1 cellular context compared by ENCODE assay signal in genomic region chr16:87324411-87325275, GRCh38.
TF ChIP-seq lines count a peak whose summit lies in the region.

No MANE protein-coding gene starts in this region.

TF ChIP-seq in GM12878, 131 proteins besides CTCF, POLR2A, EP300 and RAD21 (continued from another document):
- TF ChIP-seq YY1 (IDR thresholded peaks at IDR 0.05; ENCODE audit: low read depth, low read length) (0 out of 2 replicates have a peak, but pooled peaks have one; percentile 19), JUND (IDR thresholded peaks at IDR 0.05; ENCODE audit: low read depth, low read length) (no peak), TCF3 (IDR thresholded peaks at IDR 0.05; ENCODE audit: borderline replicate concordance, insufficient read depth, low read depth, low read length) (no peak), NFYA (IDR thresholded peaks at IDR 0.05; ENCODE audit: borderline replicate concordance, low read depth, low read length) (no peak), SMC3 (IDR thresholded peaks at IDR 0.05; ENCODE audit: borderline replicate concordance, low read length) (peak; percentile 39; the same call in 1 of the 2 replicates), MAX (IDR thresholded peaks at IDR 0.05; ENCODE audit: low read depth, low read length) (no peak), SP1 (IDR thresholded peaks at IDR 0.05; ENCODE audit: low read depth, low read length) (no peak), STAT3 (IDR thresholded peaks at IDR 0.05; ENCODE audit: low read depth, low read length) (no peak), STAT1 (conservative IDR thresholded peaks at IDR 0.05) (no peak), MTA2 (IDR thresholded peaks at IDR 0.05; ENCODE audit: low read depth) (no peak), RUNX3 (IDR thresholded peaks at IDR 0.05; ENCODE audit: low read length) (peak; percentile 18; the same call in 1 of the 2 replicates), LARP7 (IDR thresholded peaks at IDR 0.05) (no peak), KAT2A (conservative IDR thresholded peaks at IDR 0.05; ENCODE audit: control insufficient read depth, low read depth, low read length) (no peak)
- TF ChIP-seq, protein P1, sequence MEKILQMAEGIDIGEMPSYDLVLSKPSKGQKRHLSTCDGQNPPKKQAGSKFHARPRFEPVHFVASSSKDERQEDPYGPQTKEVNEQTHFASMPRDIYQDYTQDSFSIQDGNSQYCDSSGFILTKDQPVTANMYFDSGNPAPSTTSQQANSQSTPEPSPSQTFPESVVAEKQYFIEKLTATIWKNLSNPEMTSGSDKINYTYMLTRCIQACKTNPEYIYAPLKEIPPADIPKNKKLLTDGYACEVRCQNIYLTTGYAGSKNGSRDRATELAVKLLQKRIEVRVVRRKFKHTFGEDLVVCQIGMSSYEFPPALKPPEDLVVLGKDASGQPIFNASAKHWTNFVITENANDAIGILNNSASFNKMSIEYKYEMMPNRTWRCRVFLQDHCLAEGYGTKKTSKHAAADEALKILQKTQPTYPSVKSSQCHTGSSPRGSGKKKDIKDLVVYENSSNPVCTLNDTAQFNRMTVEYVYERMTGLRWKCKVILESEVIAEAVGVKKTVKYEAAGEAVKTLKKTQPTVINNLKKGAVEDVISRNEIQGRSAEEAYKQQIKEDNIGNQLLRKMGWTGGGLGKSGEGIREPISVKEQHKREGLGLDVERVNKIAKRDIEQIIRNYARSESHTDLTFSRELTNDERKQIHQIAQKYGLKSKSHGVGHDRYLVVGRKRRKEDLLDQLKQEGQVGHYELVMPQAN (conservative IDR thresholded peaks at IDR 0.05), result no peak
- TF ChIP-seq, protein P2, sequence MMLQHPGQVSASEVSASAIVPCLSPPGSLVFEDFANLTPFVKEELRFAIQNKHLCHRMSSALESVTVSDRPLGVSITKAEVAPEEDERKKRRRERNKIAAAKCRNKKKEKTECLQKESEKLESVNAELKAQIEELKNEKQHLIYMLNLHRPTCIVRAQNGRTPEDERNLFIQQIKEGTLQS (IDR thresholded peaks at IDR 0.05; ENCODE audit: borderline replicate concordance, extremely low read depth, low read depth, low read length), result no peak
- TF ChIP-seq, protein P3, sequence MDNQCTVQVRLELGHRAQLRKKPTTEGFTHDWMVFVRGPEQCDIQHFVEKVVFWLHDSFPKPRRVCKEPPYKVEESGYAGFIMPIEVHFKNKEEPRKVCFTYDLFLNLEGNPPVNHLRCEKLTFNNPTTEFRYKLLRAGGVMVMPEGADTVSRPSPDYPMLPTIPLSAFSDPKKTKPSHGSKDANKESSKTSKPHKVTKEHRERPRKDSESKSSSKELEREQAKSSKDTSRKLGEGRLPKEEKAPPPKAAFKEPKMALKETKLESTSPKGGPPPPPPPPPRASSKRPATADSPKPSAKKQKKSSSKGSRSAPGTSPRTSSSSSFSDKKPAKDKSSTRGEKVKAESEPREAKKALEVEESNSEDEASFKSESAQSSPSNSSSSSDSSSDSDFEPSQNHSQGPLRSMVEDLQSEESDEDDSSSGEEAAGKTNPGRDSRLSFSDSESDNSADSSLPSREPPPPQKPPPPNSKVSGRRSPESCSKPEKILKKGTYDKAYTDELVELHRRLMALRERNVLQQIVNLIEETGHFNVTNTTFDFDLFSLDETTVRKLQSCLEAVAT (IDR thresholded peaks at IDR 0.05), result no peak
- TF ChIP-seq, protein P4, sequence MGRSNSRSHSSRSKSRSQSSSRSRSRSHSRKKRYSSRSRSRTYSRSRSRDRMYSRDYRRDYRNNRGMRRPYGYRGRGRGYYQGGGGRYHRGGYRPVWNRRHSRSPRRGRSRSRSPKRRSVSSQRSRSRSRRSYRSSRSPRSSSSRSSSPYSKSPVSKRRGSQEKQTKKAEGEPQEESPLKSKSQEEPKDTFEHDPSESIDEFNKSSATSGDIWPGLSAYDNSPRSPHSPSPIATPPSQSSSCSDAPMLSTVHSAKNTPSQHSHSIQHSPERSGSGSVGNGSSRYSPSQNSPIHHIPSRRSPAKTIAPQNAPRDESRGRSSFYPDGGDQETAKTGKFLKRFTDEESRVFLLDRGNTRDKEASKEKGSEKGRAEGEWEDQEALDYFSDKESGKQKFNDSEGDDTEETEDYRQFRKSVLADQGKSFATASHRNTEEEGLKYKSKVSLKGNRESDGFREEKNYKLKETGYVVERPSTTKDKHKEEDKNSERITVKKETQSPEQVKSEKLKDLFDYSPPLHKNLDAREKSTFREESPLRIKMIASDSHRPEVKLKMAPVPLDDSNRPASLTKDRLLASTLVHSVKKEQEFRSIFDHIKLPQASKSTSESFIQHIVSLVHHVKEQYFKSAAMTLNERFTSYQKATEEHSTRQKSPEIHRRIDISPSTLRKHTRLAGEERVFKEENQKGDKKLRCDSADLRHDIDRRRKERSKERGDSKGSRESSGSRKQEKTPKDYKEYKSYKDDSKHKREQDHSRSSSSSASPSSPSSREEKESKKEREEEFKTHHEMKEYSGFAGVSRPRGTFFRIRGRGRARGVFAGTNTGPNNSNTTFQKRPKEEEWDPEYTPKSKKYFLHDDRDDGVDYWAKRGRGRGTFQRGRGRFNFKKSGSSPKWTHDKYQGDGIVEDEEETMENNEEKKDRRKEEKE (IDR thresholded peaks at IDR 0.05), result no peak
TF ChIP-seq in GM12878: peak in this region for 3.
